Comparison of ENCODE assay signal across 14 cellular contexts in the genomic region with DNA sequence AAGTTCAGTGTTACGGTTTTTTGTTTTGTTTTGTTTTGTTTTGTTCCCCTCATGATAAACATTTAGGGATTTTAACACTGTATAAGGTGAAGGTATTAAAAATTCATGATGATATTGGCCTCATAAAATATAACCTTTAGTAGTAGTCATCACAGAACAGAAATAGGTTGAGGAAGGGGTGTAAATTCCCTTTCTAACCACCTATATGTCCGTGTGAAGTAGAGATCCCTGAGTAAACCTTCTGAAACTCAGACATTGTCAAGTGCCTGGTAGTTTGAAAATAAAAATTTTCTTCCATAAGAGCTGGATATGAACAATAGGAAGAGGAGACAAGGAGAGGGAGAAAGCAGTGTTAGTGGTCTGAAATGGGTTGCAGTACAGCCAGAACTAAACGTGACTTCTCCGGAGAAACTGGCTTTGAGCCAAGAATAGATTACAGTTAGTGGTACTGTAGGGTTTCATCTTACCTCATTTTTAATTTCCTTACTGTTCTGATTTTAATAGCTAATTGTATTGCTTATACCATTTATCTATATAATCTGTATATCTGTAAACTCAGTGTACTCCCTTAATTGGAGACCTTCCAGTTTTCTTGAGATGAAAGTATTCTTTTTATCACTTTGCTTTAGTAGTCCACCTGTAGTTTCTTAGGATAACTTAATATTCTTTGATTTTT. TPM values are rescaled to one million over a fixed set of nuclear protein-coding genes. Genes with fewer than 3 reads are reported as not detected.
DNase-seq lines count a peak whose midpoint lies in the region; ATAC-seq and TF ChIP-seq lines count a peak whose summit lies in the region.
"Had no signal": no experiment of that assay in that cellular context is flagged by ENCODE, and none has a peak within 500 bp of the region (broad histone marks: within the 10 kb centered on the region; RNA-seq: fewer than 3 reads in every experiment).

No MANE protein-coding gene starts in this region.

- peak overlapping the region; percentile 1 for H3K27ac Mint-ChIP-seq in activated naive CD4-positive, alpha-beta T cell treated with anti-CD3 and anti-CD28 coated beads, Interleukin-2, amount 10 ng/mL, durations not matched to agents 7 days and 5 days
- peak overlapping the region; percentile 92 for H3K27ac Mint-ChIP-seq in stimulated activated naive B cell treated with anti-CD40 and anti-IgM and Interleukin-4, amounts not matched to agents 10 μg/mL and 1 μg/mL and 100 μg/mL, for 72 hours
- H3K27ac Mint-ChIP-seq: CD14-positive monocyte had no signal

- no peaks in the 10 kb centered on the region for H3K9me3 Mint-ChIP-seq in activated naive CD4-positive, alpha-beta T cell treated with anti-CD3 and anti-CD28 coated beads, Interleukin-2, amount 10 ng/mL, durations not matched to agents 7 days and 5 days
- H3K9me3 Mint-ChIP-seq in stimulated activated naive B cell treated with anti-CD40 and anti-IgM and Interleukin-4, amounts not matched to agents 10 μg/mL and 1 μg/mL and 100 μg/mL, for 72 hours = no peaks in the 10 kb centered on the region

- no peak overlapping the region for H2AFZ ChIP-seq in mammary epithelial cell (ENCODE audit: low read depth, low read length)
- H2AFZ ChIP-seq: parathyroid adenoma had no signal

- no peaks in the 10 kb centered on the region for H3K9me3 ChIP-seq in mammary epithelial cell (replicated peaks; ENCODE audit: insufficient read depth, low read length)
- H3K9me3 ChIP-seq: SJCRH30 had no signal

- H3K27me3 ChIP-seq in mammary epithelial cell (ENCODE audit: insufficient read depth, low read length) = no peaks in the 10 kb centered on the region
- H3K27me3 ChIP-seq: SJCRH30 had no signal

- peaks cover 38% of the 10 kb centered on the region for H3K36me3 Mint-ChIP-seq in activated naive CD4-positive, alpha-beta T cell treated with anti-CD3 and anti-CD28 coated beads, Interleukin-2, amount 10 ng/mL, durations not matched to agents 7 days and 5 days
- peaks cover 42 to 58% of the 10 kb centered on the region in 2 donors for H3K36me3 Mint-ChIP-seq in stimulated activated naive B cell treated with anti-CD40 and anti-IgM and Interleukin-4, amounts not matched to agents 10 μg/mL and 1 μg/mL and 100 μg/mL, for 72 hours

- in situ Hi-C loops in mammary epithelial cell (cut with MboI; ENCODE audit: low sequenced_read_pairs in 2 of 2) = loop anchor here in 1 of 2 donors (25.0 kb wide), 1 partner anchor 153 kb away; no protein-coding TSS in a partner anchor

- H3K4me2 ChIP-seq in mammary epithelial cell (ENCODE audit: insufficient read depth, low read depth, low read length) = peak overlapping the region; percentile 45

- intact Hi-C loops in mammary epithelial cell (cut with micrococcal nuclease) = no loop called here

- ATAC-seq in stimulated activated naive B cell treated with anti-CD40 and anti-IgM and Interleukin-4, amounts not matched to agents 10 μg/mL and 1 μg/mL and 100 μg/mL, for 72 hours (replicated peaks) = peak; percentile 50 to 59
- ATAC-seq in GM19397 (IDR thresholded peaks at IDR 0.05; ENCODE audit: unreplicated experiment) (no peak), GM18858 (IDR thresholded peaks at IDR 0.05; ENCODE audit: unreplicated experiment) (no peak)

- BruUV-seq in mammary epithelial cell (replicated peaks; lab: Mats Ljungman, UMichigan) = TSS peak; percentile 10

- peaks cover 18% of the 10 kb centered on the region for H3K36me3 ChIP-seq in mammary epithelial cell (ENCODE audit: insufficient read depth, low read length)

- H3K4me1 Mint-ChIP-seq in activated naive CD4-positive, alpha-beta T cell treated with anti-CD3 and anti-CD28 coated beads, Interleukin-2, amount 10 ng/mL, durations not matched to agents 7 days and 5 days = peaks cover 59% of the 10 kb centered on the region
- H3K4me1 Mint-ChIP-seq in stimulated activated naive B cell treated with anti-CD40 and anti-IgM and Interleukin-4, amounts not matched to agents 10 μg/mL and 1 μg/mL and 100 μg/mL, for 72 hours = peaks cover 53 to 83% of the 10 kb centered on the region in 2 donors

- no peaks in the 10 kb centered on the region for H3K27me3 Mint-ChIP-seq in activated naive CD4-positive, alpha-beta T cell treated with anti-CD3 and anti-CD28 coated beads, Interleukin-2, amount 10 ng/mL, durations not matched to agents 7 days and 5 days
- H3K27me3 Mint-ChIP-seq in stimulated activated naive B cell treated with anti-CD40 and anti-IgM and Interleukin-4, amounts not matched to agents 10 μg/mL and 1 μg/mL and 100 μg/mL, for 72 hours = no peaks in the 10 kb centered on the region

- peaks cover 6% of the 10 kb centered on the region for H3K4me1 ChIP-seq in mammary epithelial cell (ENCODE audit: insufficient read depth, low read length)
- H3K4me1 ChIP-seq: parathyroid adenoma had no signal

- H3K4me3 Mint-ChIP-seq in activated naive CD4-positive, alpha-beta T cell treated with anti-CD3 and anti-CD28 coated beads, Interleukin-2, amount 10 ng/mL, durations not matched to agents 7 days and 5 days = no peak overlapping the region
- peak overlapping the region; percentile 72 to 74 for H3K4me3 Mint-ChIP-seq in stimulated activated naive B cell treated with anti-CD40 and anti-IgM and Interleukin-4, amounts not matched to agents 10 μg/mL and 1 μg/mL and 100 μg/mL, for 72 hours
- H3K4me3 Mint-ChIP-seq: CD14-positive monocyte had no signal

- H3K27ac ChIP-seq in mammary epithelial cell (ENCODE audit: insufficient read depth, low read depth, low read length) = peak overlapping the region; percentile 7
- H3K27ac ChIP-seq: HL-60, parathyroid adenoma, SJCRH30 had no signal

- H3K79me2 ChIP-seq in mammary epithelial cell (ENCODE audit: insufficient read depth, low read length) = peaks cover 97% of the 10 kb centered on the region
- H3K79me2 ChIP-seq: parathyroid adenoma had no signal

- H3K9ac ChIP-seq in mammary epithelial cell (ENCODE audit: insufficient read depth, low read length) = no peak overlapping the region
- H3K9ac ChIP-seq: parathyroid adenoma had no signal

- DNase-seq in activated naive CD4-positive, alpha-beta T cell treated with anti-CD3 and anti-CD28 coated beads, Interleukin-2, amount 10 ng/mL, durations not matched to agents 7 days and 5 days = no peak
- no peak for DNase-seq in activated naive CD4-positive, alpha-beta T cell treated with anti-CD3 and anti-CD28 coated beads, Interleukin-2, amount 50 U/mL, for 16 hours
- peak; percentile 38 for DNase-seq in NCI-H510A (lab: John Stamatoyannopoulos, UW)
- DNase-seq in mammary epithelial cell = no peak
- DNase-seq in stimulated activated naive B cell treated with anti-CD40 and anti-IgM and Interleukin-4, amounts not matched to agents 10 μg/mL and 1 μg/mL and 100 μg/mL, for 72 hours = no peak
- no peak for DNase-seq in NOMO-1 treated with DMSO at 0.1 percent for 48 hours (lab: John Stamatoyannopoulos, UW; ENCODE audit: unreplicated experiment)
- DNase-seq: activated effector memory CD4-positive, alpha-beta T cell treated with anti-CD3 and anti-CD28 coated beads, Interleukin-2, amount 50 U/mL, for 16 hours; glutamatergic neuron had no signal

- no peak for TF ChIP-seq CTCF in mammary epithelial cell (conservative IDR thresholded peaks at IDR 0.05 in 1 of 2, IDR thresholded peaks at IDR 0.05 in 1 of 2; ENCODE audit: extremely low read depth in 1 of 2, insufficient read depth in 1 of 2, low read depth in 1 of 2, low read length in 2 of 2)

- dilution Hi-C loops in mammary epithelial cell (cut with HindIII; ENCODE audit: low sequenced_read_pairs) = no loop called here

- 48% methylated on average over 4 of the region's 4 CpGs for WGBS in mammary epithelial cell (ENCODE audit: low coverage, missing lambda C conversion rate)

- no peak overlapping the region for H3K4me3 ChIP-seq in mammary epithelial cell (replicated peaks in 1 of 3; ENCODE audit: insufficient read depth in 1 of 3, low read depth in 2 of 3, low read length in 3 of 3)
- H3K4me3 ChIP-seq: SJCRH30 had no signal

- peaks cover 3% of the 10 kb centered on the region for H4K20me1 ChIP-seq in mammary epithelial cell (ENCODE audit: insufficient read depth, low read length)

- CTCF ChIA-PET in activated naive CD4-positive, alpha-beta T cell treated with anti-CD3 and anti-CD28 coated beads, Interleukin-2, amount 10 ng/mL, durations not matched to agents 7 days and 5 days (lab: Charles Lee) = interaction anchor here (0.7 to 1.9 kb wide), 3 partner anchors 10 to 160 kb away, joined by 3 to 7 read pairs (median 3); no protein-coding TSS in a partner anchor
- CTCF ChIA-PET in mammary epithelial cell (lab: Charles Lee; ENCODE audit: low non-redundant PET) = no interaction called here

RNA-seq across cellular contexts. Expression of gene UGCG, which starts 18.3 kb away (rescaled TPM):
- total RNA-seq in mammary epithelial cell = 10 to 100 TPM; 44.8 to 51.2 TPM
- polyA plus RNA-seq in mammary epithelial cell = 21.6 TPM
- polyA minus RNA-seq in mammary epithelial cell = 21.4 TPM

Comparison
In these comparisons a context has a peak if more than half of its experiments do, and no peak if none do; other contexts are left out.
1. ATAC-seq: peak in stimulated activated naive B cell treated with anti-CD40 and anti-IgM and Interleukin-4, amounts not matched to agents 10 μg/mL and 1 μg/mL and 100 μg/mL, for 72 hours (2 of 2); none in GM19397 (single experiment) and GM18858 (single experiment).